ENCODE assay signal across 1 cellular context in genomic region chr6:32178547-32179440, GRCh38.
TF ChIP-seq lines count a peak whose summit lies in the region.

No MANE protein-coding gene starts in this region.

TF ChIP-seq in GM12878, 131 proteins besides CTCF, POLR2A, EP300 and RAD21:
- TF ChIP-seq IKZF2 (IDR thresholded peaks at IDR 0.05) (peak; percentile 16 to 34; a peak in 2 of 4 replicates), TBL1XR1 (IDR thresholded peaks at IDR 0.05; ENCODE audit: low read depth, low read length) (no peak), NBN (IDR thresholded peaks at IDR 0.05) (peak; percentile 83), NKRF (conservative IDR thresholded peaks at IDR 0.05) (peak; percentile 94), NR2F1 (conservative IDR thresholded peaks at IDR 0.05) (no peak), RUNX3 (IDR thresholded peaks at IDR 0.05; ENCODE audit: low read length) (peak; percentile 55), MTA2 (IDR thresholded peaks at IDR 0.05; ENCODE audit: low read depth) (peak; percentile 23; the same call in 1 of the 2 replicates), POLR2AphosphoS5 (IDR thresholded peaks at IDR 0.05; ENCODE audit: low read length) (peak; percentile 26; the same call in 1 of the 2 replicates), LARP7 (IDR thresholded peaks at IDR 0.05) (0 out of 2 replicates have a peak, but pooled peaks have one; percentile 30), E2F4 (IDR thresholded peaks at IDR 0.05; ENCODE audit: low read depth, low read length) (peak; percentile 68; the same call in 1 of the 2 replicates), EGR1 (IDR thresholded peaks at IDR 0.05; ENCODE audit: borderline replicate concordance in 1 of 2, low read depth in 2 of 2, low read length in 2 of 2) (0 out of 3 replicates have a peak, but pooled peaks of 1 of the 2 experiments have one; percentile 10), RELA (IDR thresholded peaks at IDR 0.05; ENCODE audit: borderline replicate concordance, partially characterized antibody) (peak; percentile 24), MEF2B (IDR thresholded peaks at IDR 0.05; ENCODE audit: partially characterized antibody, poor library complexity, severe bottlenecking) (peak; percentile 11), RAD51 (IDR thresholded peaks at IDR 0.05) (peak; percentile 61; the same call in 1 of the 2 replicates), ZBTB33 (IDR thresholded peaks at IDR 0.05) (no peak), BHLHE40 (IDR thresholded peaks at IDR 0.05; ENCODE audit: borderline replicate concordance in 1 of 2, low read depth in 2 of 2, low read length in 1 of 2) (peak in 1 of 2 experiments; percentile 42; a peak in 2 of 4 replicates), RELB (IDR thresholded peaks at IDR 0.05; ENCODE audit: low read depth) (peak; percentile 61; the same call in 1 of the 2 replicates), ZBTB40 (IDR thresholded peaks at IDR 0.05; ENCODE audit: borderline replicate concordance) (no peak), SMAD1 (IDR thresholded peaks at IDR 0.05; ENCODE audit: low read depth, partially characterized antibody) (peak; percentile 50), IKZF1 (conservative IDR thresholded peaks at IDR 0.05) (peak; percentile 23), MLLT1 (IDR thresholded peaks at IDR 0.05) (0 out of 2 replicates have a peak, but pooled peaks have one; percentile 67), MAX (IDR thresholded peaks at IDR 0.05; ENCODE audit: low read depth, low read length) (0 out of 2 replicates have a peak, but pooled peaks have one; percentile 14), ZNF217 (IDR thresholded peaks at IDR 0.05) (no peak), PML (IDR thresholded peaks at IDR 0.05; ENCODE audit: low read length) (no peak), SREBF2 (IDR thresholded peaks at IDR 0.05; ENCODE audit: low read length) (no peak)
